ENCODE assay signal across 8 cellular contexts in the genomic region with DNA sequence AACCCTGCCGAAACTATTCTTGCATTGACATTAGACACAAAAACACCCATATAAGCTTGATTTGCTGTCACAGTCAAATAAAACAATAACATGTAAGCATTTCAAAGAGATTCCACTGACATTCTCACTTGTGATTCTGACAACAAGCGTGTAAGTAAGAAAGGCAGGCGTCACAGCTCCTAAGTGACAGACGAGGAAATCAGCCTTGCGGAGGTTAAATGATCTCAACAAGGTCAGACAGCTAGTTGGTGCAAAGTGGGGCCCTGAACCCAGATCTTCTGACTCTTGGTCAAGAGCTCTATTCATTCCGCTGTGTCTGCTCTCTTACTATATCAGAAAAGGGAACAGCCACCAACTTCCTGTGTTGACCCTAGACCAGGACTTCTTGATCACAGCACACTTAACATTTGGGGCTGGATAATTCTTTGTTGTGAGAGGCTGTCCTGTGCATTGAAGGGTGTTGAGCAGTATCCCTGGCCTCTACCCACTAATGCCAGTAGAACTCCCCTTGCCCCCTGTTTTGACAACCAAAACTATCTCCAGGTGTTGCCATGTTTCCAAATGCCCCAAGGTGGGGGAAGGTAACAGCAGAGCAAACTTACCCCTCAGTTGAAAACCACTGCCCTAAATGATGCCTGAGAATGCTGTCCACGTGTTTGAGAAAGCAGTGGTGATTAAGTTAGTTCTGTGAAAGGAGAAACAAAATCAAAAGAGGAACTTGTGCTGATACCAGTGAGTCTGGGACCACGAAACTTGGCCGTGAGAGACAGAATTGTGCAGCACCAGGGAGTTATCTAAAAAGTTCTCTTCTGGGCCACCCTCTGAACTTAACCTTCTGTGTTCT.
DNase-seq lines count a peak whose midpoint lies in the region; ATAC-seq lines count a peak whose summit lies in the region.

No MANE protein-coding gene starts in this region.

- H3K36me3 ChIP-seq in KOPT-K1 (ENCODE audit: insufficient read depth, low read length): no peaks in the 10 kb centered on the region

- no peaks in the 10 kb centered on the region for H3K27me3 Mint-ChIP-seq in central memory CD8-positive, alpha-beta T cell

- H3K27ac Mint-ChIP-seq in central memory CD8-positive, alpha-beta T cell (ENCODE audit: low read depth): peak overlapping the region; percentile 33

- no peaks in the 10 kb centered on the region for H3K9me3 Mint-ChIP-seq in central memory CD8-positive, alpha-beta T cell

- peak; percentile 77 for ATAC-seq in GM19395 (IDR thresholded peaks at IDR 0.05; ENCODE audit: unreplicated experiment)
- peak; percentile 58 for ATAC-seq in central memory CD8-positive, alpha-beta T cell (replicated peaks; ENCODE audit: extremely low read depth, poor library complexity, severe bottlenecking)

- no peak overlapping the region for H3K4me3 Mint-ChIP-seq in central memory CD8-positive, alpha-beta T cell

- H3K36me3 Mint-ChIP-seq in central memory CD8-positive, alpha-beta T cell (ENCODE audit: insufficient read depth): peaks cover 10% of the 10 kb centered on the region

- H3K27ac ChIP-seq in KOPT-K1 (ENCODE audit: low read depth, low read length, poor library complexity, severe bottlenecking): peak overlapping the region; percentile 77

- peak; percentile 63 for DNase-seq in Ammon's horn (ENCODE audit: low spot score)
- DNase-seq in central memory CD8-positive, alpha-beta T cell (ENCODE audit: low spot score in 2 of 2): no peak
- no peak for DNase-seq in DMS79 (lab: John Stamatoyannopoulos, UW)
- DNase-seq in NCI-H345 treated with DMSO at 0.1 percent for 48 hours (lab: John Stamatoyannopoulos, UW; ENCODE audit: unreplicated experiment): no peak
- no peak for DNase-seq in foreskin melanocyte
- no peak for DNase-seq in NCI-H2227 (lab: John Stamatoyannopoulos, UW; ENCODE audit: unreplicated experiment)

- H3K9me3 ChIP-seq in KOPT-K1 (ENCODE audit: insufficient read depth, low read length, poor library complexity, severe bottlenecking): peaks cover 5% of the 10 kb centered on the region

- H3K4me1 Mint-ChIP-seq in central memory CD8-positive, alpha-beta T cell: peaks cover 68% of the 10 kb centered on the region
